In genomic region chr15:69834256-69834655, GRCh38 we compare ENCODE assay signal across 24 cellular contexts.
"Had no signal": no experiment of that assay in that cellular context is flagged by ENCODE, and none has a peak within 500 bp of the region (broad histone marks: within the 10 kb centered on the region; RNA-seq: fewer than 3 reads in every experiment).

No MANE protein-coding gene starts in this region.

- H3K36me3 Mint-ChIP-seq: mesothelial cell of epicardium; naive B cell; natural killer cell; stimulated activated naive B cell treated with anti-CD40 and anti-IgM and Interleukin-4, amounts not matched to agents 10 μg/mL and 1 μg/mL and 100 μg/mL, for 72 hours had no signal

- H3K36me3 ChIP-seq: left ventricle myocardium inferior, ovary, right atrium auricular region, right lobe of liver, stomach, thyroid gland, transverse colon, upper lobe of left lung, vagina had no signal

- H3K4me3 ChIP-seq: left ventricle myocardium inferior, lung, ovary, right atrium auricular region, right lobe of liver, smooth muscle cell, stomach, testis, thyroid gland, transverse colon, upper lobe of left lung, vagina had no signal

- H3K4me3 Mint-ChIP-seq: mesothelial cell of epicardium; naive B cell; natural killer cell; stimulated activated naive B cell treated with anti-CD40 and anti-IgM and Interleukin-4, amounts not matched to agents 10 μg/mL and 1 μg/mL and 100 μg/mL, for 72 hours had no signal

- H3K27me3 ChIP-seq: ovary, right atrium auricular region, right lobe of liver, stomach, testis, thyroid gland, transverse colon, upper lobe of left lung, vagina had no signal

- H3K4me2 ChIP-seq: smooth muscle cell had no signal

- DNase-seq: islet precursor cell; left ventricle myocardium inferior; mesendoderm; naive B cell; natural killer cell; right lobe of liver; stimulated activated CD4-positive, alpha-beta T cell treated with anti-CD3 and anti-CD28 coated beads, Interleukin-1b, Interleukin-23, amount 100 ng/mL, for 48 hours; stimulated activated CD4-positive, alpha-beta T cell treated with anti-CD3 and anti-CD28 coated beads, Interleukin-2, amount 100 ng/mL, for 48 hours; stimulated activated CD4-positive, alpha-beta T cell treated with anti-CD3 and anti-CD28 coated beads, Interleukin-4, amount 100 ng/mL, for 4 hours; stimulated activated CD8-positive, alpha-beta memory T cell treated with anti-CD3 and anti-CD28 coated beads, Interleukin-4, amount 100 ng/mL, for 48 hours; stimulated activated naive B cell treated with anti-CD40 and anti-IgM and Interleukin-4, amounts not matched to agents 10 μg/mL and 1 μg/mL and 100 μg/mL, for 72 hours; stimulated activated naive CD8-positive, alpha-beta T cell treated with anti-CD3 and anti-CD28 coated beads, Interleukin-15, Interleukin-2, amounts not matched to agents 100 U/mL and 50 U/mL, for 24 hours; stomach; testis; thyroid gland; transverse colon; upper lobe of left lung had no signal

- H3K9me3 ChIP-seq: left ventricle myocardium inferior, ovary, right atrium auricular region, right lobe of liver, stomach, testis, thyroid gland, transverse colon, upper lobe of left lung, vagina had no signal

- H3K27ac ChIP-seq: left ventricle myocardium inferior, ovary, right atrium auricular region, right lobe of liver, stomach, testis, thyroid gland, transverse colon, upper lobe of left lung, vagina had no signal

- H3K4me1 ChIP-seq: left ventricle myocardium inferior, right atrium auricular region, right lobe of liver, stomach, testis, transverse colon, vagina had no signal

- H3K4me1 Mint-ChIP-seq: naive B cell, natural killer cell had no signal

- H3K27ac Mint-ChIP-seq: mesothelial cell of epicardium; naive B cell; natural killer cell; progenitor cell of endocrine pancreas; stimulated activated naive B cell treated with anti-CD40 and anti-IgM and Interleukin-4, amounts not matched to agents 10 μg/mL and 1 μg/mL and 100 μg/mL, for 72 hours had no signal

- H3K9me3 Mint-ChIP-seq: mesothelial cell of epicardium; natural killer cell; stimulated activated naive B cell treated with anti-CD40 and anti-IgM and Interleukin-4, amounts not matched to agents 10 μg/mL and 1 μg/mL and 100 μg/mL, for 72 hours had no signal
